Comparison of ENCODE assay signal across 11 cellular contexts in the genomic region with DNA sequence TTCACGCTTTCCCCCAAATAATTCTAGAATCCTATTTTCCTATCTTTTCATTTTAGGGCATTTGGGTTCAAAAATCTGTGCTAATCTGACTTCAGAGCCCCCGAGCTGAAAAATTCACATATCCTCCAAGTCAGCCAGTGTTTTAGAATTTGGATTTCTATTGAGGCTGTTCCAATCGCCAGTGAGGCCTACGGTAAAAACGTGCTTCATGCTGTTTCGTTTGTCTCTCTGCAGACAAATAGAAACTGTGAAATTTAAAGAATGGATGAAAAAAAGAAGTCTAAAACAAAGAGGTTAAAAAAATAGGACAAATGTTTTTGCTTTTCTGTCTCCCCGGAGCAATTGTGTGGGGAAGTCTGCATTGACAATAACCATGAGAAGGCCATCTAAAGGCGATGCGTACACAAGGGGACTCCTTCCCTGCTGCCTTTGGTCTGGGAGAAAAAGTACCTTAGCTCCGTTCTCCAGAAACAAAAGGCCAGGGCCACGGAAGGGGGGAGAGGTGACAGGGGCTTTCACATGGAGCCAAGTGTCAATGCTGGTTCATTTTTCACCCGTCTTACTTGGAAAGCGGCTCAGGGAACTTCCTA. TPM values are rescaled to one million over a fixed set of nuclear protein-coding genes. Genes with fewer than 3 reads are reported as not detected.
DNase-seq lines count a peak whose midpoint lies in the region; ATAC-seq lines count a peak whose summit lies in the region.
"Had no signal": no experiment of that assay in that cellular context is flagged by ENCODE, and none has a peak within 500 bp of the region (broad histone marks: within the 10 kb centered on the region; RNA-seq: fewer than 3 reads in every experiment).

No MANE protein-coding gene starts in this region.

- WGBS in right cardiac atrium, result 69% methylated on average over 13 of the region's 13 CpGs

- no peaks in the 10 kb centered on the region for H3K36me3 ChIP-seq in neuron (ENCODE audit: insufficient read depth, low read length)

- H3K4me3 ChIP-seq in right cardiac atrium (ENCODE audit: low read length) (no peak overlapping the region), neuron (ENCODE audit: low read length) (peak overlapping the region; percentile 89)

- no peak overlapping the region for H2AFZ ChIP-seq in neuron (ENCODE audit: low read depth, low read length)

- H3K27ac ChIP-seq in right cardiac atrium (ENCODE audit: low read length) (peak overlapping the region; percentile 77), epithelial cell of prostate (peak overlapping the region; percentile 93)

- intact Hi-C loops in right cardiac atrium (cut with DNase I) (loop anchor here (10.0 kb wide), 3 partner anchors 58 to 218 kb away; no protein-coding TSS in a partner anchor), left cardiac atrium (cut with DNase I) (loop anchor here in 1 of 2 donors (10.0 kb wide), 1 partner anchor 218 kb away; no protein-coding TSS in a partner anchor)

- DNase-seq in right cardiac atrium, result no peak
- no peak for DNase-seq in left cardiac atrium
- no peak for DNase-seq in epithelial cell of prostate (ENCODE audit: low read depth, low spot score)
- DNase-seq in T-helper 2 cell, result no peak
- DNase-seq in ACHN, result no peak
- no peak for DNase-seq in KBM-7
- DNase-seq: activated naive CD8-positive, alpha-beta T cell treated with anti-CD3 and anti-CD28 coated beads for 36 hours; effector CD8-positive, alpha-beta T cell; stimulated activated naive CD8-positive, alpha-beta T cell treated with anti-CD3 and anti-CD28 coated beads, Interleukin-15, Interleukin-2, amounts not matched to agents 100 U/mL and 50 U/mL, for 24 hours had no signal

- ATAC-seq in right cardiac atrium (no peak), left cardiac atrium (no peak)
- ATAC-seq in activated CD4-positive, CD25-positive, alpha-beta regulatory T cell treated with anti-CD3 and anti-CD28 coated beads, Interleukin-2, amount 50 U/mL, for 24 hours, result no peak
- ATAC-seq: stimulated activated naive CD8-positive, alpha-beta T cell treated with anti-CD3 and anti-CD28 coated beads, Interleukin-15, Interleukin-2, amounts not matched to agents 100 U/mL and 50 U/mL, for 24 hours had no signal

- H3K27me3 ChIP-seq in right cardiac atrium (ENCODE audit: control insufficient read depth, insufficient read depth), result no peaks in the 10 kb centered on the region
- no peaks in the 10 kb centered on the region for H3K27me3 ChIP-seq in neuron (ENCODE audit: insufficient read depth, low read length)

- H3K9me3 ChIP-seq in right cardiac atrium (ENCODE audit: control insufficient read depth, low read length) (no peaks in the 10 kb centered on the region), neuron (ENCODE audit: low read length) (no peaks in the 10 kb centered on the region)

- in situ Hi-C loops in ACHN (cut with HindIII; ENCODE audit: low pct_ligation_motif_present, low pct_unique_long_range_greater_than_20kb, low sequenced_read_pairs) (no loop called here), KBM-7 (cut with MboI; ENCODE audit: low pct_unique_long_range_greater_than_20kb, low sequenced_read_pairs) (no loop called here)

- H3K4me1 ChIP-seq in right cardiac atrium (ENCODE audit: control insufficient read depth, insufficient read depth, low read length) (peaks cover 9% of the 10 kb centered on the region), neuron (ENCODE audit: insufficient read depth, low read length) (peaks cover 84% of the 10 kb centered on the region)

RNA-seq across cellular contexts. Expression of a gene that starts 4.6 kb away (rescaled TPM):
- 10 to 100 TPM in 2 of 4 donors, 1 to 10 TPM in 2; 9.1 to 18.2 (median 11.0) TPM for total RNA-seq in right cardiac atrium
- 4.3 TPM for polyA plus RNA-seq in right cardiac atrium
- total RNA-seq in left cardiac atrium, result 10 to 100 TPM; 11.9 to 12.6 TPM
